ENCODE assay signal across 3 cellular contexts in genomic region chr19:3898426-3898825, GRCh38.
TF ChIP-seq lines count a peak whose summit lies in the region.

No MANE protein-coding gene starts in this region.

TF ChIP-seq in SK-N-SH treated with all-trans-retinoic acid at 6 μM for 48 hours, 23 proteins besides CTCF, POLR2A, EP300 and RAD21:
- TF ChIP-seq ZNF8 (CRISPR knock-in tag; IDR thresholded peaks at IDR 0.05) = peak; percentile 99
- TF ChIP-seq, protein P1, sequence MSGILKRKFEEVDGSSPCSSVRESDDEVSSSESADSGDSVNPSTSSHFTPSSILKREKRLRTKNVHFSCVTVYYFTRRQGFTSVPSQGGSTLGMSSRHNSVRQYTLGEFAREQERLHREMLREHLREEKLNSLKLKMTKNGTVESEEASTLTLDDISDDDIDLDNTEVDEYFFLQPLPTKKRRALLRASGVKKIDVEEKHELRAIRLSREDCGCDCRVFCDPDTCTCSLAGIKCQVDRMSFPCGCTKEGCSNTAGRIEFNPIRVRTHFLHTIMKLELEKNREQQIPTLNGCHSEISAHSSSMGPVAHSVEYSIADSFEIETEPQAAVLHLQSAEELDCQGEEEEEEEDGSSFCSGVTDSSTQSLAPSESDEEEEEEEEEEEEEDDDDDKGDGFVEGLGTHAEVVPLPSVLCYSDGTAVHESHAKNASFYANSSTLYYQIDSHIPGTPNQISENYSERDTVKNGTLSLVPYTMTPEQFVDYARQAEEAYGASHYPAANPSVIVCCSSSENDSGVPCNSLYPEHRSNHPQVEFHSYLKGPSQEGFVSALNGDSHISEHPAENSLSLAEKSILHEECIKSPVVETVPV (CRISPR knock-in tag; IDR thresholded peaks at IDR 0.05) = no peak

TF ChIP-seq in SK-N-SH, 30 proteins besides CTCF, POLR2A, EP300 and RAD21:
- TF ChIP-seq GATA2 (CRISPR knock-in tag; IDR thresholded peaks at IDR 0.05) (no peak), SMC3 (IDR thresholded peaks at IDR 0.05; ENCODE audit: low read depth, low read length) (no peak)
- TF ChIP-seq, protein P2, sequence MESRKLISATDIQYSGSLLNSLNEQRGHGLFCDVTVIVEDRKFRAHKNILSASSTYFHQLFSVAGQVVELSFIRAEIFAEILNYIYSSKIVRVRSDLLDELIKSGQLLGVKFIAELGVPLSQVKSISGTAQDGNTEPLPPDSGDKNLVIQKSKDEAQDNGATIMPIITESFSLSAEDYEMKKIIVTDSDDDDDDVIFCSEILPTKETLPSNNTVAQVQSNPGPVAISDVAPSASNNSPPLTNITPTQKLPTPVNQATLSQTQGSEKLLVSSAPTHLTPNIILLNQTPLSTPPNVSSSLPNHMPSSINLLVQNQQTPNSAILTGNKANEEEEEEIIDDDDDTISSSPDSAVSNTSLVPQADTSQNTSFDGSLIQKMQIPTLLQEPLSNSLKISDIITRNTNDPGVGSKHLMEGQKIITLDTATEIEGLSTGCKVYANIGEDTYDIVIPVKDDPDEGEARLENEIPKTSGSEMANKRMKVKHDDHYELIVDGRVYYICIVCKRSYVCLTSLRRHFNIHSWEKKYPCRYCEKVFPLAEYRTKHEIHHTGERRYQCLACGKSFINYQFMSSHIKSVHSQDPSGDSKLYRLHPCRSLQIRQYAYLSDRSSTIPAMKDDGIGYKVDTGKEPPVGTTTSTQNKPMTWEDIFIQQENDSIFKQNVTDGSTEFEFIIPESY (IDR thresholded peaks at IDR 0.05; ENCODE audit: borderline replicate concordance, low read depth) = no peak
- TF ChIP-seq, protein P3, sequence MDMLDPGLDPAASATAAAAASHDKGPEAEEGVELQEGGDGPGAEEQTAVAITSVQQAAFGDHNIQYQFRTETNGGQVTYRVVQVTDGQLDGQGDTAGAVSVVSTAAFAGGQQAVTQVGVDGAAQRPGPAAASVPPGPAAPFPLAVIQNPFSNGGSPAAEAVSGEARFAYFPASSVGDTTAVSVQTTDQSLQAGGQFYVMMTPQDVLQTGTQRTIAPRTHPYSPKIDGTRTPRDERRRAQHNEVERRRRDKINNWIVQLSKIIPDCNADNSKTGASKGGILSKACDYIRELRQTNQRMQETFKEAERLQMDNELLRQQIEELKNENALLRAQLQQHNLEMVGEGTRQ (IDR thresholded peaks at IDR 0.05; ENCODE audit: borderline replicate concordance, low read depth, low read length) = no peak

TF ChIP-seq in H1, 55 proteins besides CTCF, POLR2A, EP300 and RAD21:
- TF ChIP-seq, protein P4, sequence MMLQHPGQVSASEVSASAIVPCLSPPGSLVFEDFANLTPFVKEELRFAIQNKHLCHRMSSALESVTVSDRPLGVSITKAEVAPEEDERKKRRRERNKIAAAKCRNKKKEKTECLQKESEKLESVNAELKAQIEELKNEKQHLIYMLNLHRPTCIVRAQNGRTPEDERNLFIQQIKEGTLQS (IDR thresholded peaks at IDR 0.05; ENCODE audit: insufficient read depth, low read depth, low read length) = no peak
- TF ChIP-seq KDM1A (IDR thresholded peaks at IDR 0.05; ENCODE audit: borderline replicate concordance, low read length) (peak; percentile 78; the same call in 1 of the 2 replicates), JUN (IDR thresholded peaks at IDR 0.05; ENCODE audit: low read depth, low read length) (no peak), SIN3A (conservative IDR thresholded peaks at IDR 0.05 in 1 of 2, IDR thresholded peaks at IDR 0.05 in 1 of 2; ENCODE audit: low read depth in 1 of 2, low read length in 2 of 2) (no peak), GTF2F1 (IDR thresholded peaks at IDR 0.05; ENCODE audit: borderline replicate concordance, low read depth, low read length) (no peak), CREB1 (IDR thresholded peaks at IDR 0.05) (no peak)
